1 cellular context compared by ENCODE assay signal in genomic region chr17:82752371-82753200, GRCh38.
TF ChIP-seq lines count a peak whose summit lies in the region.

No MANE protein-coding gene starts in this region.

TF ChIP-seq in endothelial cell of umbilical vein, 7 proteins besides CTCF, POLR2A, EP300 and RAD21:
- TF ChIP-seq FOS (IDR thresholded peaks at IDR 0.05; ENCODE audit: borderline replicate concordance, insufficient read depth, low read length) (no peak), MAX (IDR thresholded peaks at IDR 0.05; ENCODE audit: insufficient read depth, insufficient read length) (no peak), MYC (IDR thresholded peaks at IDR 0.05; ENCODE audit: low read depth, low read length) (no peak), JUN (IDR thresholded peaks at IDR 0.05; ENCODE audit: borderline replicate concordance, insufficient read depth, insufficient read length, low read depth) (no peak), POLR2AphosphoS5 (IDR thresholded peaks at IDR 0.05; ENCODE audit: insufficient read depth, low read depth, low read length) (no peak), EZH2 (IDR thresholded peaks at IDR 0.05; ENCODE audit: borderline replicate concordance, low read depth, low read length, severe bottlenecking) (no peak)
